In genomic region chr5:81884871-81885270, GRCh38 we compare ENCODE assay signal across 15 cellular contexts.
"Had no signal": no experiment of that assay in that cellular context is flagged by ENCODE, and none has a peak within 500 bp of the region (broad histone marks: within the 10 kb centered on the region; RNA-seq: fewer than 3 reads in every experiment).

No MANE protein-coding gene starts in this region.

- H2AFZ ChIP-seq: hepatocyte had no signal

- H3K79me2 ChIP-seq: hepatocyte had no signal

- DNase-seq: activated CD4-positive, alpha-beta T cell treated with anti-CD3 and anti-CD28 coated beads, Interleukin-2, amount 50 U/mL, for 48 hours; activated CD8-positive, alpha-beta memory T cell treated with anti-CD3 and anti-CD28 coated beads, Interleukin-2, amount 10 ng/mL, durations not matched to agents 7 days and 5 days; activated gamma-delta T cell treated with Interleukin-2 at 50 U/mL for 16 hours; activated naive CD8-positive, alpha-beta T cell treated with anti-CD3 and anti-CD28 coated beads for 36 hours; activated T-cell treated with anti-CD3 and anti-CD28 coated beads, Interleukin-2, amount 50 U/mL, for 4 hours; brain microvascular endothelial cell; esophagus squamous epithelium; foreskin melanocyte; natural killer cell; stimulated activated CD4-positive, alpha-beta T cell treated with anti-CD3 and anti-CD28 coated beads, Interleukin-2, amount 100 ng/mL, for 48 hours; stimulated activated naive CD4-positive, alpha-beta T cell treated with Interleukin-2 at 50 U/mL for 16 hours; T-helper 2 cell; upper lobe of left lung had no signal

- H3K4me2 ChIP-seq: hepatocyte had no signal

- H3K27ac ChIP-seq: brain microvascular endothelial cell, esophagus squamous epithelium, hepatocyte, upper lobe of left lung had no signal

- H3K27me3 ChIP-seq: brain microvascular endothelial cell, esophagus squamous epithelium, hepatocyte, upper lobe of left lung had no signal

- H3K36me3 ChIP-seq: brain microvascular endothelial cell, esophagus squamous epithelium, upper lobe of left lung had no signal

- ATAC-seq: activated CD4-positive, CD25-positive, alpha-beta regulatory T cell treated with anti-CD3 and anti-CD28 coated beads, Interleukin-2, amount 50 U/mL, for 24 hours; activated CD8-positive, alpha-beta memory T cell treated with anti-CD3 and anti-CD28 coated beads, Interleukin-2, amount 10 ng/mL, durations not matched to agents 7 days and 5 days; activated T-cell treated with anti-CD3 and anti-CD28 coated beads, Interleukin-2, amount 50 U/mL, for 4 hours; natural killer cell had no signal

- H3K4me3 ChIP-seq: esophagus squamous epithelium, hepatocyte, upper lobe of left lung had no signal

- H3K4me1 ChIP-seq: upper lobe of left lung had no signal

- H3K9me3 ChIP-seq: esophagus squamous epithelium, upper lobe of left lung had no signal
